Comparison of ENCODE assay signal across 18 cellular contexts in genomic region chr6:40734607-40735006, GRCh38.
"Had no signal": no experiment of that assay in that cellular context is flagged by ENCODE, and none has a peak within 500 bp of the region (broad histone marks: within the 10 kb centered on the region; RNA-seq: fewer than 3 reads in every experiment).

No MANE protein-coding gene starts in this region.

- FAIRE-seq: small intestine had no signal

- H3K36me3 ChIP-seq: left ventricle myocardium inferior, ovary, prostate gland, sigmoid colon, spleen, tibial nerve, uterus had no signal

- H3K9me3 ChIP-seq: left ventricle myocardium inferior, mucosa of descending colon, ovary, prostate gland, sigmoid colon, spleen, tibial nerve, uterus had no signal

- H3K4me1 ChIP-seq: left ventricle myocardium inferior, prostate gland, sigmoid colon, uterus had no signal

- ATAC-seq: mucosa of descending colon; naive thymus-derived CD4-positive, alpha-beta T cell; natural killer cell treated with Interleukin-12 subunit alpha and Interleukin-12 subunit beta and Interleukin-15 and Interleukin-18, amount 100 ng/mL, for 72 hours; right cardiac atrium had no signal

- H2AFZ ChIP-seq: hepatocyte had no signal

- H3K79me2 ChIP-seq: hepatocyte had no signal

- DNase-seq: left ventricle myocardium inferior; midbrain; mucosa of descending colon; naive thymus-derived CD4-positive, alpha-beta T cell; ovary; retina; right cardiac atrium; sigmoid colon; small intestine; spleen; stimulated activated CD4-positive, alpha-beta T cell treated with anti-CD3 and anti-CD28 coated beads, Interleukin-4, amount 100 ng/mL, for 24 hours; stimulated activated naive CD4-positive, alpha-beta T cell; substantia nigra; uterus had no signal

- H3K27ac ChIP-seq: hepatocyte, left ventricle myocardium inferior, ovary, prostate gland, sigmoid colon, spleen, tibial nerve, uterus had no signal

- H3K4me3 ChIP-seq: hepatocyte, left ventricle myocardium inferior, mucosa of descending colon, ovary, prostate gland, sigmoid colon, spleen, tibial nerve, uterus had no signal

- H3K4me2 ChIP-seq: hepatocyte had no signal

- H3K27me3 ChIP-seq: hepatocyte, ovary, uterus had no signal
